1 cellular context compared by ENCODE assay signal in genomic region chr3:111598552-111598951, GRCh38.
TF ChIP-seq lines count a peak whose summit lies in the region.

No MANE protein-coding gene starts in this region.

TF ChIP-seq in SK-N-SH, 30 proteins besides CTCF, POLR2A, EP300 and RAD21 (continued from another document):
- TF ChIP-seq SMC3 (IDR thresholded peaks at IDR 0.05; ENCODE audit: low read depth, low read length): no peak
- TF ChIP-seq RXRA (IDR thresholded peaks at IDR 0.05; ENCODE audit: borderline replicate concordance, low read depth): no peak
- TF ChIP-seq RCOR1 (IDR thresholded peaks at IDR 0.05; ENCODE audit: low read length): no peak
- no peak for TF ChIP-seq TEAD4 (IDR thresholded peaks at IDR 0.05; ENCODE audit: borderline replicate concordance, insufficient read depth)
- TF ChIP-seq FOXJ3 (CRISPR knock-in tag; IDR thresholded peaks at IDR 0.05): no peak
- no peak for TF ChIP-seq MEF2A (IDR thresholded peaks at IDR 0.05; ENCODE audit: borderline replicate concordance, low read depth)
- TF ChIP-seq GATA2 (CRISPR knock-in tag; IDR thresholded peaks at IDR 0.05): no peak
- no peak for TF ChIP-seq NRF1 (IDR thresholded peaks at IDR 0.05; ENCODE audit: low read depth, low read length)
